ENCODE assay signal across 8 cellular contexts in genomic region chr11:118621898-118622375, GRCh38. TPM values are rescaled to one million over a fixed set of nuclear protein-coding genes. Genes with fewer than 3 reads are reported as not detected.
A peak's percentile ranks its signal among the peaks of the same experiment; 100 is the strongest.
DNase-seq lines count a peak whose midpoint lies in the region; FAIRE-seq and TF ChIP-seq lines count a peak whose summit lies in the region.

No MANE protein-coding gene starts in this region.

- H3K27ac ChIP-seq in ascending aorta (peak overlapping the region; percentile 95 to 99), kidney (ENCODE audit: low read depth in 2 of 2, low read length in 2 of 2) (peak overlapping the region; percentile 80 to 84), substantia nigra (ENCODE audit: low read depth, low read length, poor library complexity, severe bottlenecking) (peak overlapping the region; percentile 91)

- TF ChIP-seq CTCF in ascending aorta (IDR thresholded peaks at IDR 0.05) (no peak), kidney (IDR thresholded peaks at IDR 0.05; ENCODE audit: borderline replicate concordance, extremely low read depth, insufficient read depth) (no peak)

- H3K9ac ChIP-seq in kidney (ENCODE audit: low read length in 2 of 2) = peak overlapping the region in 1 of 2 donors; percentile 70

- intact Hi-C loops in ascending aorta (cut with DNase I) = loop anchor here (1.0 to 5.0 kb wide), 6 partner anchors 14 to 695 kb away; partner anchors contain the start of genes BCL9L, DDX6, KMT2A and MCAM
- intact Hi-C loops in kidney (cut with DNase I) = no loop called here

- no peaks in the 10 kb centered on the region for H3K27me3 ChIP-seq in ascending aorta

- no peaks in the 10 kb centered on the region for H3K9me3 ChIP-seq in ascending aorta
- H3K9me3 ChIP-seq in kidney (ENCODE audit: control insufficient read depth in 1 of 2, low read length in 2 of 2) = no peaks in the 10 kb centered on the region

- H3K36me3 ChIP-seq in ascending aorta (peaks cover 30% of the 10 kb centered on the region in 2 donors), kidney (ENCODE audit: control insufficient read depth in 1 of 2, insufficient read depth in 2 of 2, low read length in 2 of 2) (peaks cover 10 to 14% of the 10 kb centered on the region in 2 donors)

- H3K4me3 ChIP-seq in ascending aorta (peak overlapping the region; percentile 73), kidney (ENCODE audit: low read length in 2 of 2) (peak overlapping the region; percentile 21 to 72)

- no peak for FAIRE-seq in kidney (lab: Jason Lieb, UNC)

- DNase-seq in DMS53 (lab: John Stamatoyannopoulos, UW) (peak; percentile 56), DMS53 treated with DMSO at 0.1 percent for 48 hours (lab: John Stamatoyannopoulos, UW; ENCODE audit: unreplicated experiment) (no peak), ascending aorta (ENCODE audit: low spot score in 2 of 2) (no peak), kidney (peak; percentile 60), substantia nigra (lab: John Stamatoyannopoulos, UW) (peak in 1 of 49 donors; percentile 82), SIG-M5 treated with dmso at 0.1 percent for 504 hours (lab: John Stamatoyannopoulos, UW; ENCODE audit: unreplicated experiment) (no peak)
- no peak for DNase-seq in activated CD4-positive, alpha-beta T cell treated with anti-CD3 and anti-CD28 coated beads, Interleukin-2, amount 50 U/mL, for 4 hours
- no peak for DNase-seq in activated CD4-positive, alpha-beta T cell treated with anti-CD3 and anti-CD28 coated beads, Interleukin-2, amount 50 U/mL, for 1 hour

- peaks cover 31 to 66% of the 10 kb centered on the region in 2 donors for H3K4me1 ChIP-seq in ascending aorta
- H3K4me1 ChIP-seq in kidney (ENCODE audit: control insufficient read depth in 1 of 2, insufficient read depth in 1 of 2, low read depth in 1 of 2, low read length in 2 of 2) = peaks cover 51 to 58% of the 10 kb centered on the region in 2 donors

RNA-seq across cellular contexts. Expression of gene PHLDB1, which starts 14.5 kb away (rescaled TPM):
- 200 TPM for total RNA-seq in ascending aorta
- 118 TPM for total RNA-seq in kidney
- 39.1 TPM for polyA plus RNA-seq in kidney (ENCODE audit: insufficient read depth, low read depth, low replicate concordance)

RNA-seq across cellular contexts. Expression of gene ARCN1, which starts 49.7 kb away (rescaled TPM):
- total RNA-seq in ascending aorta (93.8 TPM), kidney (107 TPM)
- 64.7 TPM for polyA plus RNA-seq in kidney (ENCODE audit: insufficient read depth, low read depth, low replicate concordance)

RNA-seq across cellular contexts. Expression of gene IFT46, which starts 56.2 kb away (rescaled TPM):
- 34.9 TPM for total RNA-seq in ascending aorta
- total RNA-seq in kidney = 21.1 TPM
- polyA plus RNA-seq in kidney (ENCODE audit: insufficient read depth, low read depth, low replicate concordance) = 28.7 TPM

RNA-seq across cellular contexts. Expression of gene TREH, which starts 57.5 kb away (rescaled TPM):
- total RNA-seq in ascending aorta = not detected
- 1.0 TPM for total RNA-seq in kidney
- 10.2 TPM for polyA plus RNA-seq in kidney (ENCODE audit: insufficient read depth, low read depth, low replicate concordance)

Comparison
In these comparisons a context has a peak if more than half of its experiments do, and no peak if none do; other contexts are left out.
1. DNase-seq: peak in DMS53 (single experiment) and kidney (single experiment); none in DMS53 treated with DMSO at 0.1 percent for 48 hours (single experiment), ascending aorta (0 of 2), activated CD4-positive, alpha-beta T cell treated with anti-CD3 and anti-CD28 coated beads, Interleukin-2, amount 50 U/mL, for 4 hours (0 of 2), activated CD4-positive, alpha-beta T cell treated with anti-CD3 and anti-CD28 coated beads, Interleukin-2, amount 50 U/mL, for 1 hour (single experiment) and SIG-M5 treated with dmso at 0.1 percent for 504 hours (single experiment).
2. Peak in every context shown above with its lines, with median percentiles within 50 percentile points of each other: H3K27ac ChIP-seq.